In the genomic region with DNA sequence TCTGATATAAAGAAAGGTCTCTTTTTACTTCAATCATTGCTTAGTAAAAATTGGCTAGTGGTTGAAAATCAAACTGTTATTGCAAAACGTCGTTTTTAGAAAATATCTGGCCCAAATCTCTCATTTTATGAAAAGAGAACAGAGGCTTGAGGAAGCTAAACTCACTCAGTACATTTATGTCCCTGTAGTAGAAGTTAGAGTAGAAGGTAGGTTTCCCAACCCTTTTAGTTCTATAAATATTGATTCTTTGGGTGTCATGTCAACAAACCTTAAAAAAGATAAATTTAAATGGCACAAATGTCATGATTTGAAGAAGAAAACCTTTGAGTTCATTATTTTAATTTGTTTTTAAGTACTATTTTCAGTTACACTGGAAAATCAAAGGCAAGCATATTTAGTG, we compare ENCODE assay signal across 1 cellular context.
TF ChIP-seq lines count a peak whose summit lies in the region.

No MANE protein-coding gene starts in this region.

TF ChIP-seq in HepG2, 621 proteins besides CTCF, POLR2A, EP300 and RAD21 (continued from another document):
- TF ChIP-seq, protein P1, sequence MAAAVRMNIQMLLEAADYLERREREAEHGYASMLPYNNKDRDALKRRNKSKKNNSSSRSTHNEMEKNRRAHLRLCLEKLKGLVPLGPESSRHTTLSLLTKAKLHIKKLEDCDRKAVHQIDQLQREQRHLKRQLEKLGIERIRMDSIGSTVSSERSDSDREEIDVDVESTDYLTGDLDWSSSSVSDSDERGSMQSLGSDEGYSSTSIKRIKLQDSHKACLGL (CRISPR knock-in tag; IDR thresholded peaks at IDR 0.05): no peak
